Comparison of ENCODE assay signal across 12 cellular contexts in the genomic region with DNA sequence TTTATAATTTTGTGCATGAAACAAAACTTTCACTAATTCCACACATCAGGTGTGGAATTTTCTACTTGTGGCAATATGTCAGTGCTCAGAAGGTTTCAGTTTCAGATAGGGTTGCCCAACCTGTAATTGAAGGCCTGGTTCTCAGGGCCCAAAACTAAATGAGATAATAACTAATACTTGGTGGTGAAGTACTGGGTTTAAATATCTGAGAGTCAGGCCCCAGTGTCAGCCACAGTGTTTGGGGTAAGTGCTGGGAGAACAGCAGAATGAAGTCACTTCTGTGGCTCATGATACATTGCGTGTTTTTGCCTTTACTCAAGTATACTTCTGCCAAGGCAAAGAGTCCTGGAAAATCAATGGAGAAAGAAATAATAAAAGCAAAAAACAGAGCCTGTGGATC. TPM values are rescaled to one million over a fixed set of nuclear protein-coding genes. Genes with fewer than 3 reads are reported as not detected.
DNase-seq lines count a peak whose midpoint lies in the region; ATAC-seq and TF ChIP-seq lines count a peak whose summit lies in the region.
"Had no signal": no experiment of that assay in that cellular context is flagged by ENCODE, and none has a peak within 500 bp of the region (broad histone marks: within the 10 kb centered on the region; RNA-seq: fewer than 3 reads in every experiment).

No MANE protein-coding gene starts in this region.

- H3K36me3 ChIP-seq in adipocyte (ENCODE audit: control insufficient read depth, insufficient read depth, low read length, severe bottlenecking): peaks cover 46% of the 10 kb centered on the region
- H3K36me3 ChIP-seq in neutrophil: peaks cover 33% of the 10 kb centered on the region
- peaks cover 54% of the 10 kb centered on the region for H3K36me3 ChIP-seq in right atrium auricular region

- H3K27me3 Mint-ChIP-seq in CD14-positive monocyte (ENCODE audit: low read depth in 3 of 3) (peaks cover 0 to 2% (median 0%) of the 10 kb centered on the region in 3 donors), IgD-negative memory B cell (no peaks in the 10 kb centered on the region)

- H3K36me3 Mint-ChIP-seq in CD14-positive monocyte: peaks cover 49 to 76% of the 10 kb centered on the region in 2 donors
- H3K36me3 Mint-ChIP-seq in IgD-negative memory B cell: peaks cover 4% of the 10 kb centered on the region

- peak overlapping the region; percentile 78 for H3K27ac ChIP-seq in neutrophil
- H3K27ac ChIP-seq in right atrium auricular region: peak overlapping the region in 1 of 2 donors; percentile 44

- intact Hi-C loops in CD14-positive monocyte (cut with micrococcal nuclease): no loop called here

- H3K27ac Mint-ChIP-seq in CD14-positive monocyte (peak overlapping the region; percentile 84 to 93 (median 91)), IgD-negative memory B cell (peak overlapping the region; percentile 81 to 94 (median 91))

- DNase-seq in CD14-positive monocyte (ENCODE audit: low spot score): no peak
- DNase-seq in adipocyte (ENCODE audit: low read depth): no peak
- no peak for DNase-seq in stimulated activated CD4-positive, alpha-beta T cell treated with anti-CD3 and anti-CD28 coated beads, Interleukin-1b, Interleukin-23, amount 100 ng/mL, for 48 hours
- no peak for DNase-seq in NCI-H748 treated with DMSO at 0.1 percent for 48 hours (lab: John Stamatoyannopoulos, UW)
- no peak for DNase-seq in right atrium auricular region (ENCODE audit: low spot score)
- DNase-seq: DMS79, NCI-H2227 treated with DMSO at 0.1 percent for 48 hours, SHP77 treated with DMSO at 0.1 percent for 48 hours had no signal

- H3K9ac ChIP-seq in adipocyte (ENCODE audit: low read length): peak overlapping the region; percentile 50

- ATAC-seq in HG03469 (IDR thresholded peaks at IDR 0.05; ENCODE audit: unreplicated experiment): no peak

- H3K4me3 ChIP-seq in adipocyte (ENCODE audit: low read length) (no peak overlapping the region), neutrophil (ENCODE audit: low read depth in 1 of 2, low read length in 1 of 2) (peak overlapping the region in 1 of 2 experiments; percentile 5), right atrium auricular region (no peak overlapping the region)

- H3K4me1 Mint-ChIP-seq in CD14-positive monocyte (peaks cover 68% of the 10 kb centered on the region), IgD-negative memory B cell (peaks cover 46 to 61% (median 52%) of the 10 kb centered on the region in 3 donors)

- TF ChIP-seq CTCF in CD14-positive monocyte (IDR thresholded peaks at IDR 0.05) (no peak), neutrophil (IDR thresholded peaks at IDR 0.05) (no peak), right atrium auricular region (IDR thresholded peaks at IDR 0.05) (no peak)

- H3K4me3 Mint-ChIP-seq in CD14-positive monocyte (peak overlapping the region; percentile 50 to 77), IgD-negative memory B cell (peak overlapping the region; percentile 39 to 87 (median 70))

- H3K4me1 ChIP-seq in adipocyte (ENCODE audit: control insufficient read depth, insufficient read depth, low read length) (peaks cover 77% of the 10 kb centered on the region), neutrophil (ENCODE audit: control insufficient read depth in 1 of 2, insufficient read depth in 1 of 2, low read depth in 1 of 2, low read length in 1 of 2) (peaks cover 75 to 84% of the 10 kb centered on the region in 2 experiments), right atrium auricular region (peaks cover 0 to 91% of the 10 kb centered on the region in 2 donors)

- H3K9me3 Mint-ChIP-seq in CD14-positive monocyte: peaks cover 0 to 2% (median 0%) of the 10 kb centered on the region in 7 donors
- no peaks in the 10 kb centered on the region for H3K9me3 Mint-ChIP-seq in IgD-negative memory B cell
- H3K9me3 Mint-ChIP-seq: neural crest cell had no signal

- no peaks in the 10 kb centered on the region for H3K9me3 ChIP-seq in adipocyte (ENCODE audit: control insufficient read depth, low read length)
- H3K9me3 ChIP-seq in neutrophil: no peaks in the 10 kb centered on the region
- no peaks in the 10 kb centered on the region for H3K9me3 ChIP-seq in right atrium auricular region

- H3K27me3 ChIP-seq in adipocyte (replicated peaks; ENCODE audit: control insufficient read depth, insufficient read depth, low read length) (no peaks in the 10 kb centered on the region), neutrophil (no peaks in the 10 kb centered on the region), right atrium auricular region (no peaks in the 10 kb centered on the region)

RNA-seq across cellular contexts. Expression of a gene that starts 5.6 kb away (rescaled TPM):
- 10 to 100 TPM; 12.2 to 23.1 TPM for polyA plus RNA-seq in CD14-positive monocyte
- 110 TPM for polyA plus RNA-seq in IgD-negative memory B cell
- 10 to 100 TPM; 31.9 to 32.7 TPM for total RNA-seq in right atrium auricular region

RNA-seq across cellular contexts. Expression of a gene that starts 5.9 kb away (rescaled TPM):
- polyA plus RNA-seq in CD14-positive monocyte (10 to 100 TPM in 1 of 2 donors, 1 to 10 TPM in 1; 7.5 to 14.7 TPM), IgD-negative memory B cell (70.8 TPM)
- total RNA-seq in right atrium auricular region: 10 to 100 TPM; 16.1 to 26.6 TPM

RNA-seq across cellular contexts. Expression of a gene that starts 51.8 kb away (rescaled TPM):
- polyA plus RNA-seq in CD14-positive monocyte (10 to 100 TPM; 78.6 to 82.7 TPM), IgD-negative memory B cell (107 TPM)
- 10 to 100 TPM; 87.7 to 98.8 TPM for total RNA-seq in right atrium auricular region

RNA-seq across cellular contexts. Expression of a gene that starts 52.4 kb away (rescaled TPM):
- polyA plus RNA-seq in CD14-positive monocyte (1 to 10 TPM; 1.9 to 2.4 TPM), IgD-negative memory B cell (2.1 TPM)
- 10 to 100 TPM; 10.3 to 12.6 TPM for total RNA-seq in right atrium auricular region
